Comparison of ENCODE assay signal across 9 cellular contexts in the genomic region with DNA sequence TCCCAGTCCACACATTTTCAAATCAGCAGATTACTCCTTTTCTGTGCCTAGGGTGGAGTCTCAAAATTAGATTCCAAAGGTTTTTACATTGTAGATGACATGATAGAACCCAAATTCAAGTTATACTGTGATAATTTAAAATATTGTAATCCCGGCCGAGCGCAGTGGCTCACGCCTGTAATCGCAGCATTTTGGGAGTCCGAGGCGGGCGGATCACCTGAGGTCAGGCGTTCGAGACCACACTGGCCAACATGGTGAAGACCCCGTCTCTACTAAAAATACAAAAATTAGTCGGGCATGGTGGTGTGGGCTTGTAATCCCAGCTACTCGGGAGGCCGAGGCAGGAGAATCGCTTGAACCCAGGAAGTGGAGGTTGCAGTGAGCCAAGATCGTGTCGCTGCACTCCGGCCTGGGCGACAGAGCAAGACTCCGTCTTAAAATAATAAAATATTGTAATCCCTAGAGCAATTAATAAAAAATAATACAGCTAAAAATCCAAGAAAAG. TPM values are rescaled to one million over a fixed set of nuclear protein-coding genes. Genes with fewer than 3 reads are reported as not detected.
A peak's percentile ranks its signal among the peaks of the same experiment; 100 is the strongest.
DNase-seq lines count a peak whose midpoint lies in the region; ATAC-seq and TF ChIP-seq lines count a peak whose summit lies in the region.
"Had no signal": no experiment of that assay in that cellular context is flagged by ENCODE, and none has a peak within 500 bp of the region (broad histone marks: within the 10 kb centered on the region; RNA-seq: fewer than 3 reads in every experiment).

No MANE protein-coding gene starts in this region.

- H3K9ac ChIP-seq in BLaER1 (no peak overlapping the region), MM.1S (ENCODE audit: low read length) (no peak overlapping the region)

- H3K9me3 ChIP-seq in BLaER1 (no peaks in the 10 kb centered on the region), MM.1S (replicated peaks; ENCODE audit: insufficient read depth, low read length) (no peaks in the 10 kb centered on the region), neuron (ENCODE audit: low read length) (no peaks in the 10 kb centered on the region), MG63 (no peaks in the 10 kb centered on the region)

- peaks cover 10% of the 10 kb centered on the region for H3K4me1 Mint-ChIP-seq in endothelial cell (ENCODE audit: unreplicated experiment)

- H2AFZ ChIP-seq in MM.1S (ENCODE audit: low read length) (no peak overlapping the region), neuron (ENCODE audit: low read depth, low read length) (peak overlapping the region; percentile 95)

- H3K4me2 ChIP-seq in BLaER1 (peak overlapping the region; percentile 99), MM.1S (ENCODE audit: low read depth, low read length) (peak overlapping the region; percentile 80; the same call in 1 of the 2 replicates)

- TF ChIP-seq CTCF in MM.1S (IDR thresholded peaks at IDR 0.05; ENCODE audit: low read length) (no peak), endothelial cell (IDR thresholded peaks at IDR 0.05; ENCODE audit: unreplicated experiment) (no peak)

- no peaks in the 10 kb centered on the region for H3F3A ChIP-seq in MM.1S (ENCODE audit: insufficient read depth, low read length)

- H4K20me1 ChIP-seq in BLaER1 (peaks cover 33% of the 10 kb centered on the region), MM.1S (ENCODE audit: insufficient read depth, low read length) (no peaks in the 10 kb centered on the region)

- ATAC-seq in GM18519 (IDR thresholded peaks at IDR 0.05; ENCODE audit: low FRiP score, unreplicated experiment), result no peak
- no peak for ATAC-seq in HG03442 (IDR thresholded peaks at IDR 0.05; ENCODE audit: unreplicated experiment)

- H3K9me3 Mint-ChIP-seq in endothelial cell (ENCODE audit: unreplicated experiment), result no peaks in the 10 kb centered on the region

- H3K27me3 Mint-ChIP-seq in endothelial cell (ENCODE audit: unreplicated experiment), result peaks cover 16% of the 10 kb centered on the region

- H3K4me3 Mint-ChIP-seq in endothelial cell (ENCODE audit: unreplicated experiment), result peak overlapping the region; percentile 90

- H3K36me3 ChIP-seq in BLaER1 (no peaks in the 10 kb centered on the region), MM.1S (replicated peaks; ENCODE audit: insufficient read depth, low read length) (no peaks in the 10 kb centered on the region), neuron (ENCODE audit: insufficient read depth, low read length) (no peaks in the 10 kb centered on the region), MG63 (no peaks in the 10 kb centered on the region; the same call in 1 of the 2 replicates)

- no peaks in the 10 kb centered on the region for H3K9me2 ChIP-seq in MM.1S (replicated peaks; ENCODE audit: insufficient read depth, low read length)

- DNase-seq in MM.1S (no peak), endothelial cell (ENCODE audit: low spot score) (no peak), MG63 (no peak)
- no peak for DNase-seq in stimulated activated CD4-positive, alpha-beta T cell treated with anti-CD3 and anti-CD28 coated beads, Interleukin-1b, Interleukin-23, amount 100 ng/mL, for 48 hours
- DNase-seq: SHP77 treated with DMSO at 0.1 percent for 48 hours had no signal

- H3K27ac ChIP-seq in BLaER1 (no peak overlapping the region), MM.1S (ENCODE audit: low read length) (no peak overlapping the region)

- H3K79me2 ChIP-seq in MM.1S (ENCODE audit: low read length), result peaks cover 33% of the 10 kb centered on the region

- H3K27me3 ChIP-seq in BLaER1 (peaks cover 13% of the 10 kb centered on the region), MM.1S (replicated peaks; ENCODE audit: insufficient read depth, low read length) (no peaks in the 10 kb centered on the region), neuron (ENCODE audit: insufficient read depth, low read length) (no peaks in the 10 kb centered on the region), MG63 (no peaks in the 10 kb centered on the region)

- peaks cover 9% of the 10 kb centered on the region for H3K36me3 Mint-ChIP-seq in endothelial cell (ENCODE audit: low read depth, unreplicated experiment)

- no peak overlapping the region for H3K4me3 ChIP-seq in BLaER1
- peak overlapping the region; percentile 96; the same call in 1 of the 2 replicates for H3K4me3 ChIP-seq in MM.1S (ENCODE audit: low read length)
- H3K4me3 ChIP-seq in neuron (ENCODE audit: low read length), result no peak overlapping the region
- H3K4me3 ChIP-seq in MG63, result no peak overlapping the region; the same call in 1 of the 2 replicates

- H3K4me1 ChIP-seq in BLaER1 (peaks cover 24% of the 10 kb centered on the region), MM.1S (ENCODE audit: low read length) (0 out of 2 replicates have a peak, but pooled peaks cover 4% of the 10 kb centered on the region), neuron (ENCODE audit: insufficient read depth, low read length) (peaks cover 12% of the 10 kb centered on the region)

- peak overlapping the region; percentile 71 for H3K27ac Mint-ChIP-seq in endothelial cell (ENCODE audit: unreplicated experiment)

RNA-seq across cellular contexts. Expression of a gene that starts 1.2 kb away (rescaled TPM):
- total RNA-seq in endothelial cell (ENCODE audit: unreplicated experiment), result 154 TPM
- total RNA-seq in MG63 (2014; rRNA removed; shearing (Covaris generic); ENCODE audit: low replicate concordance), result 52.7 and 71.9 TPM in 2 replicates

RNA-seq across cellular contexts. Expression of a gene that starts 58.0 kb away (rescaled TPM):
- total RNA-seq in endothelial cell (ENCODE audit: unreplicated experiment), result 15.7 TPM
- 21.9 and 32.1 TPM in 2 replicates for total RNA-seq in MG63 (2014; rRNA removed; shearing (Covaris generic); ENCODE audit: low replicate concordance)
